1 cellular context compared by ENCODE assay signal in genomic region chr17:16215273-16215964, GRCh38.
TF ChIP-seq lines count a peak whose summit lies in the region.

NCOR1 (minus strand) TSS chr17:16215534; CDS start chr17:16194569, 20,965 bp downstream.

TF ChIP-seq in K562, 482 proteins besides CTCF, POLR2A, EP300 and RAD21 (continued from another document and continues in another):
- peak; percentile 82 to 97 (median 95) for TF ChIP-seq YY1 (IDR thresholded peaks at IDR 0.05; ENCODE audit: borderline replicate concordance in 1 of 3, control insufficient read depth in 1 of 3, extremely low read depth in 1 of 3, insufficient read depth in 3 of 3, insufficient read length in 1 of 3, insufficient replicate concordance in 2 of 3, low read depth in 1 of 3, low read length in 2 of 3)
- no peak for TF ChIP-seq RUNX1 (IDR thresholded peaks at IDR 0.05; ENCODE audit: low read depth)
- TF ChIP-seq ARNT (IDR thresholded peaks at IDR 0.05): no peak
- TF ChIP-seq HOMEZ (CRISPR knock-in tag; IDR thresholded peaks at IDR 0.05): no peak
- TF ChIP-seq CBX2 (IDR thresholded peaks at IDR 0.05; ENCODE audit: insufficient read depth, low read length, poor library complexity, severe bottlenecking): no peak
- peak; percentile 63 for TF ChIP-seq RBBP5 (IDR thresholded peaks at IDR 0.05; ENCODE audit: borderline replicate concordance, insufficient read depth, low read length, poor library complexity, severe bottlenecking)
- TF ChIP-seq ETS1 (conservative IDR thresholded peaks at IDR 0.05; ENCODE audit: control insufficient read depth, low read depth, low read length): 0 out of 2 replicates have a peak, but pooled peaks have one; percentile 31
- TF ChIP-seq ZNF354B (CRISPR knock-in tag; IDR thresholded peaks at IDR 0.05): no peak
- 0 out of 2 replicates have a peak, but pooled peaks have one; percentile 14 for TF ChIP-seq TRIM28 (IDR thresholded peaks at IDR 0.05)
- peak; percentile 97 for TF ChIP-seq RBFOX2 (IDR thresholded peaks at IDR 0.05; ENCODE audit: low read depth, low read length)
- no peak for TF ChIP-seq ZKSCAN3 (CRISPR knock-in tag; IDR thresholded peaks at IDR 0.05)
- peak; percentile 43 for TF ChIP-seq ZNF592 (IDR thresholded peaks at IDR 0.05)
- TF ChIP-seq SOX6 (IDR thresholded peaks at IDR 0.05): peak; percentile 20; the same call in 1 of the 2 replicates
- TF ChIP-seq BRD4 (IDR thresholded peaks at IDR 0.05): peak; percentile 40; the same call in 1 of the 2 replicates
- 0 out of 2 replicates have a peak, but pooled peaks have one; percentile 44 for TF ChIP-seq THAP12 (CRISPR knock-in tag; IDR thresholded peaks at IDR 0.05)
- TF ChIP-seq MLLT1 (IDR thresholded peaks at IDR 0.05): peak in 1 of 2 experiments; percentile 40; a peak in 1 of 4 replicates
- TF ChIP-seq ZNF589 (CRISPR knock-in tag; IDR thresholded peaks at IDR 0.05; ENCODE audit: low read depth): no peak
- no peak for TF ChIP-seq LCOR (CRISPR knock-in tag; IDR thresholded peaks at IDR 0.05)
- TF ChIP-seq ZNF280B (CRISPR knock-in tag; IDR thresholded peaks at IDR 0.05): no peak
- no peak for TF ChIP-seq MAFK (IDR thresholded peaks at IDR 0.05; ENCODE audit: low read length)
- TF ChIP-seq, protein P1, sequence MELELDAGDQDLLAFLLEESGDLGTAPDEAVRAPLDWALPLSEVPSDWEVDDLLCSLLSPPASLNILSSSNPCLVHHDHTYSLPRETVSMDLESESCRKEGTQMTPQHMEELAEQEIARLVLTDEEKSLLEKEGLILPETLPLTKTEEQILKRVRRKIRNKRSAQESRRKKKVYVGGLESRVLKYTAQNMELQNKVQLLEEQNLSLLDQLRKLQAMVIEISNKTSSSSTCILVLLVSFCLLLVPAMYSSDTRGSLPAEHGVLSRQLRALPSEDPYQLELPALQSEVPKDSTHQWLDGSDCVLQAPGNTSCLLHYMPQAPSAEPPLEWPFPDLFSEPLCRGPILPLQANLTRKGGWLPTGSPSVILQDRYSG (tag; conservative IDR thresholded peaks at IDR 0.05; ENCODE audit: low read depth): no peak
- no peak for TF ChIP-seq ADNP (tag; IDR thresholded peaks at IDR 0.05)
- peak; percentile 57; the same call in 1 of the 2 replicates for TF ChIP-seq ZBED1 (IDR thresholded peaks at IDR 0.05)
- peak; percentile 85; the same call in 1 of the 2 replicates for TF ChIP-seq POLR2H (tag; IDR thresholded peaks at IDR 0.05; ENCODE audit: low read depth)
- TF ChIP-seq, protein P2, sequence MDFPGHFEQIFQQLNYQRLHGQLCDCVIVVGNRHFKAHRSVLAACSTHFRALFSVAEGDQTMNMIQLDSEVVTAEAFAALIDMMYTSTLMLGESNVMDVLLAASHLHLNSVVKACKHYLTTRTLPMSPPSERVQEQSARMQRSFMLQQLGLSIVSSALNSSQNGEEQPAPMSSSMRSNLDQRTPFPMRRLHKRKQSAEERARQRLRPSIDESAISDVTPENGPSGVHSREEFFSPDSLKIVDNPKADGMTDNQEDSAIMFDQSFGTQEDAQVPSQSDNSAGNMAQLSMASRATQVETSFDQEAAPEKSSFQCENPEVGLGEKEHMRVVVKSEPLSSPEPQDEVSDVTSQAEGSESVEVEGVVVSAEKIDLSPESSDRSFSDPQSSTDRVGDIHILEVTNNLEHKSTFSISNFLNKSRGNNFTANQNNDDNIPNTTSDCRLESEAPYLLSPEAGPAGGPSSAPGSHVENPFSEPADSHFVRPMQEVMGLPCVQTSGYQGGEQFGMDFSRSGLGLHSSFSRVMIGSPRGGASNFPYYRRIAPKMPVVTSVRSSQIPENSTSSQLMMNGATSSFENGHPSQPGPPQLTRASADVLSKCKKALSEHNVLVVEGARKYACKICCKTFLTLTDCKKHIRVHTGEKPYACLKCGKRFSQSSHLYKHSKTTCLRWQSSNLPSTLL (IDR thresholded peaks at IDR 0.05): no peak
- no peak for TF ChIP-seq RFX7 (CRISPR knock-in tag; IDR thresholded peaks at IDR 0.05)
- TF ChIP-seq BRD9 (IDR thresholded peaks at IDR 0.05; ENCODE audit: low read depth, partially characterized antibody): peak; percentile 66
- peak; percentile 21 for TF ChIP-seq CXXC5 (CRISPR knock-in tag; IDR thresholded peaks at IDR 0.05)
- TF ChIP-seq SMARCA5 (IDR thresholded peaks at IDR 0.05): no peak
